27 cellular contexts compared by ENCODE assay signal in the genomic region with DNA sequence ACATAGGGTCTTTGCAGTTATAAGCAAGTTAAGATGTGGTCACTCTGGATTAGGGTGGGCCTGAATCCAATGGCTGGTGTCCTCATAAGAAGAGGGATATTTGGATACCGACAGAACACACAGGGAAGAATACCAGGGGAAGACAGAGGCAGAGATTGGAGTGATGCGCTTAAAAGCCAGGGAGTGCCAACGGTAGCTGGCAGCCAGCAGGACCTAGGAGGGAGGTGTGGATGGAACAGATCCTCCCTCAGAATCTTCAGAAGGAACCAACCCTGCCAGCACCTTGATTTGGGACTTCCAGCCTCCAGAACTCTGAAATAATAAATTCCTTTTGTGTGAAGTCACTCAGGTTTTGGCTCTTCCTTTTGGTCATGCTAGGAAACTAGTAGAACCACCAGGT.
"Had no signal": no experiment of that assay in that cellular context is flagged by ENCODE, and none has a peak within 500 bp of the region (broad histone marks: within the 10 kb centered on the region; RNA-seq: fewer than 3 reads in every experiment).

No MANE protein-coding gene starts in this region.

- H3K27me3 ChIP-seq: brain microvascular endothelial cell, dorsolateral prefrontal cortex had no signal

- H3K4me3 Mint-ChIP-seq: activated CD4-positive, alpha-beta memory T cell treated with anti-CD3 and anti-CD28 coated beads, Interleukin-2, amount 10 ng/mL, durations not matched to agents 7 days and 5 days; activated CD4-positive, alpha-beta T cell treated with anti-CD3 and anti-CD28 coated beads, Interleukin-2, amount 10 ng/mL, durations not matched to agents 7 days and 5 days; activated naive CD8-positive, alpha-beta T cell; activated T-cell treated with anti-CD3 and anti-CD28 coated beads, Interleukin-2, amount 50 U/mL, for 24 hours; activated T-cell treated with anti-CD3 and anti-CD28 coated beads, Interleukin-2, amount 50 U/mL, for 72 hours; central memory CD8-positive, alpha-beta T cell; dendritic cell treated with granulocyte-macrophage colony-stimulating factor and Interleukin-4, amounts not matched to agents 40 ng/mL and 50 ng/mL, for 4 days; endodermal cell; WTC11 had no signal

- H3K27me3 Mint-ChIP-seq: activated CD4-positive, alpha-beta memory T cell treated with anti-CD3 and anti-CD28 coated beads, Interleukin-2, amount 10 ng/mL, durations not matched to agents 7 days and 5 days; activated CD4-positive, alpha-beta T cell treated with anti-CD3 and anti-CD28 coated beads, Interleukin-2, amount 10 ng/mL, durations not matched to agents 7 days and 5 days; activated naive CD8-positive, alpha-beta T cell; activated T-cell treated with anti-CD3 and anti-CD28 coated beads, Interleukin-2, amount 50 U/mL, for 24 hours; central memory CD8-positive, alpha-beta T cell; dendritic cell treated with granulocyte-macrophage colony-stimulating factor and Interleukin-4, amounts not matched to agents 40 ng/mL and 50 ng/mL, for 4 days had no signal

- DNase-seq: activated CD4-positive, alpha-beta memory T cell treated with anti-CD3 and anti-CD28 coated beads, Interleukin-2, amount 10 ng/mL, durations not matched to agents 7 days and 5 days; activated CD4-positive, alpha-beta T cell treated with anti-CD3 and anti-CD28 coated beads for 4 hours; activated CD4-positive, alpha-beta T cell treated with anti-CD3 and anti-CD28 coated beads, Interleukin-2, amount 10 ng/mL, durations not matched to agents 7 days and 5 days; activated CD4-positive, alpha-beta T cell treated with anti-CD3 and anti-CD28 coated beads, Interleukin-2, amount 50 U/mL, for 4 hours; activated CD8-positive, alpha-beta memory T cell treated with anti-CD3 and anti-CD28 coated beads, Interleukin-2, amount 50 U/mL, for 48 hours; activated gamma-delta T cell; activated naive CD4-positive, alpha-beta T cell; activated naive CD4-positive, alpha-beta T cell treated with anti-CD3 and anti-CD28 coated beads, Interleukin-2, amount 50 U/mL, for 16 hours; activated T-cell treated with anti-CD3 and anti-CD28 coated beads for 4 hours; activated T-cell treated with anti-CD3 and anti-CD28 coated beads, Interleukin-2, amount 50 U/mL, for 24 hours; activated T-cell treated with anti-CD3 and anti-CD28 coated beads, Interleukin-2, amount 50 U/mL, for 72 hours; amniotic stem cell; brain microvascular endothelial cell; effector memory CD4-positive, alpha-beta T cell; endodermal cell; foreskin fibroblast; head of caudate nucleus; T-helper 2 cell had no signal

- H3K27ac ChIP-seq: brain microvascular endothelial cell, coronary artery, VCaP had no signal

- H3K27ac Mint-ChIP-seq: activated CD4-positive, alpha-beta memory T cell treated with anti-CD3 and anti-CD28 coated beads, Interleukin-2, amount 10 ng/mL, durations not matched to agents 7 days and 5 days; activated CD4-positive, alpha-beta T cell treated with anti-CD3 and anti-CD28 coated beads, Interleukin-2, amount 10 ng/mL, durations not matched to agents 7 days and 5 days; activated naive CD8-positive, alpha-beta T cell; activated T-cell treated with anti-CD3 and anti-CD28 coated beads, Interleukin-2, amount 50 U/mL, for 24 hours; activated T-cell treated with anti-CD3 and anti-CD28 coated beads, Interleukin-2, amount 50 U/mL, for 72 hours; dendritic cell treated with granulocyte-macrophage colony-stimulating factor and Interleukin-4, amounts not matched to agents 40 ng/mL and 50 ng/mL, for 4 days; endodermal cell; WTC11 had no signal

- H3K9me3 Mint-ChIP-seq: activated T-cell treated with anti-CD3 and anti-CD28 coated beads, Interleukin-2, amount 50 U/mL, for 24 hours; activated T-cell treated with anti-CD3 and anti-CD28 coated beads, Interleukin-2, amount 50 U/mL, for 72 hours; central memory CD8-positive, alpha-beta T cell; dendritic cell treated with granulocyte-macrophage colony-stimulating factor and Interleukin-4, amounts not matched to agents 40 ng/mL and 50 ng/mL, for 4 days had no signal

- ATAC-seq: activated CD4-positive, CD25-positive, alpha-beta regulatory T cell treated with anti-CD3 and anti-CD28 coated beads, Interleukin-2, amount 50 U/mL, for 24 hours; activated T-cell treated with anti-CD3 and anti-CD28 coated beads, Interleukin-2, amount 50 U/mL, for 72 hours; esophagus mucosa; WTC11 had no signal

- H3K4me3 ChIP-seq: coronary artery, dorsolateral prefrontal cortex had no signal

- H3K36me3 ChIP-seq: brain microvascular endothelial cell had no signal
